In the genomic region with DNA sequence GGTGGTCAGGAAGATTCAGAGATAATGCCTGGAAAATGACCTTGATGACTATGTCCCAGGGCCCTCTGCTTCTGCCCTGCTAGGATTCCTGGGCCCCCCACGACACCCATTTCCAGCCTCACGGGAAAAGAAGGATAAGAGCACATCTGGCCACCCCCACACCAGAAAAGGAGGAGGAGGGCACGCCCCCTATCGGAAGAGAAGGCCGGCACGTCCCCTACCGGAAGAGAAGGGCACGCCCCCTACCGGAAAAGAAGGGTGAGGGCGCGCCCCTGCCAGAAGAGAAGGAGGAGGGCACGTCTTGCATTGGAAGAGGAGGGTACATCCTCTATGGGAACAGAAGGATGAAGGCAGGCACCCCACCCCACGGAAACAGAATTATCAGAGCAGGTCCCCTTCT, we compare ENCODE assay signal across 8 cellular contexts.
A peak's percentile ranks its signal among the peaks of the same experiment; 100 is the strongest.
DNase-seq lines count a peak whose midpoint lies in the region; ATAC-seq, FAIRE-seq and TF ChIP-seq lines count a peak whose summit lies in the region.

No MANE protein-coding gene starts in this region.

- H3K4me2 ChIP-seq in OCI-LY1 (ENCODE audit: low read length), result peak overlapping the region; percentile 40

- no peak overlapping the region for H3K4me3 Mint-ChIP-seq in activated T-cell treated with anti-CD3 and anti-CD28 coated beads, Interleukin-2, amount 50 U/mL, for 24 hours

- H3K4me3 ChIP-seq in OCI-LY1 (ENCODE audit: low read depth, low read length, poor library complexity, severe bottlenecking), result peak overlapping the region; percentile 2

- no peak for FAIRE-seq in GM12892 (lab: Jason Lieb, UNC)

- no peaks in the 10 kb centered on the region for H3K79me2 ChIP-seq in OCI-LY1 (ENCODE audit: insufficient read depth, low read length)

- H3K9me2 ChIP-seq in OCI-LY1 (ENCODE audit: low read depth, low read length), result no peaks in the 10 kb centered on the region

- no peaks in the 10 kb centered on the region for H3K9me3 ChIP-seq in OCI-LY1 (ENCODE audit: low read length)

- peak overlapping the region; percentile 77 for H3K27ac Mint-ChIP-seq in activated T-cell treated with anti-CD3 and anti-CD28 coated beads, Interleukin-2, amount 50 U/mL, for 24 hours

- peak; percentile 56 for TF ChIP-seq CTCF in OCI-LY1 (IDR thresholded peaks at IDR 0.05; ENCODE audit: low read length)

- H3K4me1 Mint-ChIP-seq in activated T-cell treated with anti-CD3 and anti-CD28 coated beads, Interleukin-2, amount 50 U/mL, for 24 hours (ENCODE audit: low read depth), result peaks cover 13% of the 10 kb centered on the region

- H4K20me1 ChIP-seq in OCI-LY1 (ENCODE audit: insufficient read depth, low read length), result no peaks in the 10 kb centered on the region

- no peaks in the 10 kb centered on the region for H3F3A ChIP-seq in OCI-LY1 (ENCODE audit: insufficient read depth, low read length)

- TF ChIP-seq POLR2A in GM12892 (IDR thresholded peaks at IDR 0.05; ENCODE audit: low read depth, low read length), result no peak

- DNase-seq in GM12892 (ENCODE audit: insufficient read length) (peak; percentile 75), glomerular visceral epithelial cell (ENCODE audit: extremely low spot score) (peak; percentile 66), DMS53 treated with DMSO at 0.1 percent for 48 hours (lab: John Stamatoyannopoulos, UW; ENCODE audit: unreplicated experiment) (no peak), OCI-M2 (lab: John Stamatoyannopoulos, UW; ENCODE audit: unreplicated experiment) (no peak)
- DNase-seq in activated T-cell treated with anti-CD3 and anti-CD28 coated beads, Interleukin-2, amount 50 U/mL, for 24 hours, result peak; percentile 73
- DNase-seq in stimulated activated CD4-positive, alpha-beta T cell treated with anti-CD3 and anti-CD28 coated beads, Interleukin-4, amount 100 ng/mL, for 1 hour, result peak; percentile 63

- peaks cover 8% of the 10 kb centered on the region; the same call in 1 of the 2 replicates for H3K27me3 ChIP-seq in OCI-LY1 (ENCODE audit: insufficient read depth, low read length)

- no peaks in the 10 kb centered on the region for H3K4me1 ChIP-seq in OCI-LY1 (ENCODE audit: insufficient read depth, low read length, severe bottlenecking)

- no peak for ATAC-seq in HG03025 (IDR thresholded peaks at IDR 0.05; ENCODE audit: low FRiP score, unreplicated experiment)

- peaks cover 5% of the 10 kb centered on the region for H3K9me3 Mint-ChIP-seq in activated T-cell treated with anti-CD3 and anti-CD28 coated beads, Interleukin-2, amount 50 U/mL, for 24 hours

- no peaks in the 10 kb centered on the region for H3K36me3 ChIP-seq in OCI-LY1 (ENCODE audit: insufficient read depth, low read length)

- no peak overlapping the region for H3K9ac ChIP-seq in OCI-LY1 (ENCODE audit: low read length)

- no peaks in the 10 kb centered on the region for H3K27me3 Mint-ChIP-seq in activated T-cell treated with anti-CD3 and anti-CD28 coated beads, Interleukin-2, amount 50 U/mL, for 24 hours

- no peaks in the 10 kb centered on the region for H3K36me3 Mint-ChIP-seq in activated T-cell treated with anti-CD3 and anti-CD28 coated beads, Interleukin-2, amount 50 U/mL, for 24 hours (ENCODE audit: low read depth)

- H3K27ac ChIP-seq in OCI-LY1 (ENCODE audit: low read depth, low read length, poor library complexity, severe bottlenecking), result no peak overlapping the region

- H2AFZ ChIP-seq in OCI-LY1 (ENCODE audit: low read length), result no peak overlapping the region

Comparison
In these comparisons a context has a peak if more than half of its experiments do, and no peak if none do; other contexts are left out.
1. DNase-seq: peak in GM12892 (single experiment), activated T-cell treated with anti-CD3 and anti-CD28 coated beads, Interleukin-2, amount 50 U/mL, for 24 hours (single experiment), glomerular visceral epithelial cell (single experiment) and stimulated activated CD4-positive, alpha-beta T cell treated with anti-CD3 and anti-CD28 coated beads, Interleukin-4, amount 100 ng/mL, for 1 hour (single experiment); none in DMS53 treated with DMSO at 0.1 percent for 48 hours (single experiment) and OCI-M2 (single experiment).